Comparison of ENCODE assay signal across 8 cellular contexts in the genomic region with DNA sequence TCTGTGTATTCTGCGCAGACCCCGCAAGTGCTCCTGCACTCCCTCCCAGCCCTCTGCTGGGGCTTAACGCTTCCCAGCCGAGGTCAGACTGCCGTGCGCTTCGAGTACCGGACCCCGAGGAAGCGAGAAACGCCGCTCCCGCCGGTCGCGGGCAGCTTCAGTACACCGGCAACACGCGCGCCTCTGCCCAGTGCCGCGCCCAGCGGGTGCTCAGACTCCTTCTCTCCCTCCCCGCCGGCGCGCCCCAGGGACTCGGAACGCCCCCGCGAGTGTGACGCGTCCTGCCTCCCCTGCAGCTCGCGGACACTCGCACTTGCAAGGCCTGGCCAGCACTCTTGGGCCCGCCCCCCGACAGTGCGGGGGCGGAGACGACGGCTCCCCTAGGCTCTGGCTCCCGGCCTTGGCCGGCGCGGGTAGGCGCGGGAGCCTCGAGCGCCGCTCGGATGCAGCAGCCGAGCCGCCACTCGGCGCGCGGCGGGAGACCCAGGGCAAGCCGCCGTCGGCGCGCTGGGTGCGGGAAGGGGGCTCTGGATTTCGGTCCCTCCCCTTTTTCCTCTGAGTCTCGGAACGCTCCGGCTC. TPM values are rescaled to one million over a fixed set of nuclear protein-coding genes. Genes with fewer than 3 reads are reported as not detected.
A peak's percentile ranks its signal among the peaks of the same experiment; 100 is the strongest.
DNase-seq lines count a peak whose midpoint lies in the region; ATAC-seq, FAIRE-seq and TF ChIP-seq lines count a peak whose summit lies in the region.

A gene with protein sequence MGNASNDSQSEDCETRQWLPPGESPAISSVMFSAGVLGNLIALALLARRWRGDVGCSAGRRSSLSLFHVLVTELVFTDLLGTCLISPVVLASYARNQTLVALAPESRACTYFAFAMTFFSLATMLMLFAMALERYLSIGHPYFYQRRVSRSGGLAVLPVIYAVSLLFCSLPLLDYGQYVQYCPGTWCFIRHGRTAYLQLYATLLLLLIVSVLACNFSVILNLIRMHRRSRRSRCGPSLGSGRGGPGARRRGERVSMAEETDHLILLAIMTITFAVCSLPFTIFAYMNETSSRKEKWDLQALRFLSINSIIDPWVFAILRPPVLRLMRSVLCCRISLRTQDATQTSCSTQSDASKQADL (plus strand): TSS at position 410 of the 579 bp plus-strand sequence. CDS start 237 bp downstream, outside the sequence.

- H3K27ac Mint-ChIP-seq in nephron, result peak within 1 kb of the TSS; percentile 91 to 93 (median 91)
- H3K27ac Mint-ChIP-seq in stimulated activated naive B cell treated with anti-CD40 and anti-IgM and Interleukin-4, amounts not matched to agents 10 μg/mL and 1 μg/mL and 100 μg/mL, for 72 hours, result peak within 1 kb of the TSS; percentile 89

- peak within 1 kb of the TSS; percentile 100 for H3K4me3 Mint-ChIP-seq in activated T-cell treated with anti-CD3 and anti-CD28 coated beads, Interleukin-2, amount 50 U/mL, for 4 hours
- peak within 1 kb of the TSS; percentile 89 to 93 (median 90) for H3K4me3 Mint-ChIP-seq in nephron
- peak within 1 kb of the TSS; percentile 93 to 95 for H3K4me3 Mint-ChIP-seq in stimulated activated naive B cell treated with anti-CD40 and anti-IgM and Interleukin-4, amounts not matched to agents 10 μg/mL and 1 μg/mL and 100 μg/mL, for 72 hours

- ATAC-seq in HG02759 (IDR thresholded peaks at IDR 0.05; ENCODE audit: unreplicated experiment), result peak; percentile 53
- ATAC-seq in activated T-cell treated with anti-CD3 and anti-CD28 coated beads, Interleukin-2, amount 50 U/mL, for 4 hours, result peak; percentile 62 to 66
- ATAC-seq in stimulated activated naive B cell treated with anti-CD40 and anti-IgM and Interleukin-4, amounts not matched to agents 10 μg/mL and 1 μg/mL and 100 μg/mL, for 72 hours (replicated peaks), result peak; percentile 45 to 57

- peak; percentile 23 for DNase-seq in GM12892 (ENCODE audit: insufficient read length)
- DNase-seq in NOMO-1 treated with DMSO at 0.1 percent for 48 hours (lab: John Stamatoyannopoulos, UW; ENCODE audit: unreplicated experiment), result peak; percentile 94
- peak; percentile 74 for DNase-seq in activated T-cell treated with anti-CD3 and anti-CD28 coated beads, Interleukin-2, amount 50 U/mL, for 4 hours
- DNase-seq in fibroblast of gingiva (ENCODE audit: low read depth), result peak; percentile 99
- peak; percentile 54 for DNase-seq in stimulated activated naive B cell treated with anti-CD40 and anti-IgM and Interleukin-4, amounts not matched to agents 10 μg/mL and 1 μg/mL and 100 μg/mL, for 72 hours
- DNase-seq in foreskin melanocyte, result no peak

- peaks cover 79% of the 10 kb centered on the region for H3K4me1 Mint-ChIP-seq in activated T-cell treated with anti-CD3 and anti-CD28 coated beads, Interleukin-2, amount 50 U/mL, for 4 hours (ENCODE audit: low read depth)
- peaks cover 37% of the 10 kb centered on the region for H3K4me1 Mint-ChIP-seq in nephron
- H3K4me1 Mint-ChIP-seq in stimulated activated naive B cell treated with anti-CD40 and anti-IgM and Interleukin-4, amounts not matched to agents 10 μg/mL and 1 μg/mL and 100 μg/mL, for 72 hours, result peaks cover 42 to 56% of the 10 kb centered on the region in 2 donors

- no peak for FAIRE-seq in GM12892 (lab: Jason Lieb, UNC)

- no peaks in the 10 kb centered on the region for H3K9me3 Mint-ChIP-seq in activated T-cell treated with anti-CD3 and anti-CD28 coated beads, Interleukin-2, amount 50 U/mL, for 4 hours
- no peaks in the 10 kb centered on the region for H3K9me3 Mint-ChIP-seq in nephron
- peaks cover 0 to 4% of the 10 kb centered on the region in 2 donors for H3K9me3 Mint-ChIP-seq in stimulated activated naive B cell treated with anti-CD40 and anti-IgM and Interleukin-4, amounts not matched to agents 10 μg/mL and 1 μg/mL and 100 μg/mL, for 72 hours

- peaks cover 5% of the 10 kb centered on the region for H3K27me3 Mint-ChIP-seq in activated T-cell treated with anti-CD3 and anti-CD28 coated beads, Interleukin-2, amount 50 U/mL, for 4 hours (ENCODE audit: low read depth)
- peaks cover 53% of the 10 kb centered on the region for H3K27me3 Mint-ChIP-seq in nephron (ENCODE audit: low read depth)
- peaks cover 52 to 54% of the 10 kb centered on the region in 2 donors for H3K27me3 Mint-ChIP-seq in stimulated activated naive B cell treated with anti-CD40 and anti-IgM and Interleukin-4, amounts not matched to agents 10 μg/mL and 1 μg/mL and 100 μg/mL, for 72 hours

- no peak for TF ChIP-seq POLR2A in GM12892 (IDR thresholded peaks at IDR 0.05; ENCODE audit: low read depth, low read length)

- TF ChIP-seq CTCF in nephron (IDR thresholded peaks at IDR 0.05; ENCODE audit: unreplicated experiment in 3 of 3), result no peak

- no peaks in the 10 kb centered on the region for H3K36me3 Mint-ChIP-seq in activated T-cell treated with anti-CD3 and anti-CD28 coated beads, Interleukin-2, amount 50 U/mL, for 4 hours (ENCODE audit: insufficient read depth)
- H3K36me3 Mint-ChIP-seq in nephron (ENCODE audit: low read depth), result no peaks in the 10 kb centered on the region
- H3K36me3 Mint-ChIP-seq in stimulated activated naive B cell treated with anti-CD40 and anti-IgM and Interleukin-4, amounts not matched to agents 10 μg/mL and 1 μg/mL and 100 μg/mL, for 72 hours, result peaks cover 8 to 9% of the 10 kb centered on the region in 2 donors

RNA-seq across cellular contexts. Expression of the gene that starts here (rescaled TPM):
- polyA plus RNA-seq in GM12892 (2012; ENCODE audit: missing spikeins), result not detected
- total RNA-seq in activated T-cell treated with anti-CD3 and anti-CD28 coated beads, Interleukin-2, amount 50 U/mL, for 4 hours, result 10 to 100 TPM; 17.3 to 21.5 (median 17.6) TPM
